ENCODE assay signal across 8 cellular contexts in the genomic region with DNA sequence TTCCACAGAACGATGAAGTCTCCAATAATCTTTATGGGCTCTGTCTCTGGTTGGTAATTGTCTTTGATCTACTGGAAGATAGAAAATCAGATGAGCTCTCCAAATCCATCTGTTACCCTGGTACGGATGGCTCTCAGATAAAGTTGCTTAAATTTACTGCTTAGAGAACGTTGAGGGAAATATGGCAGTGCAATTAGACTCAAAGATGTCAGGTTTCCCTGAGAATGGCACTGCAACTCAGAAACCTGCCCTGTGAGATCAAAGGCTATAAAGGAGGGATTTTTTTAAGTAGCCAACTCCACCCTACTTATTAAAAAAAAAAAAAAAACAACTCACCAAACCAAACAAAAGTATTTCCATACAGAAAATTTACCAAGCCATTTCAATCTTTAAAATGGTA. TPM values are rescaled to one million over a fixed set of nuclear protein-coding genes. Genes with fewer than 3 reads are reported as not detected.
A peak's percentile ranks its signal among the peaks of the same experiment; 100 is the strongest.
DNase-seq lines count a peak whose midpoint lies in the region; ATAC-seq, FAIRE-seq and TF ChIP-seq lines count a peak whose summit lies in the region.
"Had no signal": no experiment of that assay in that cellular context is flagged by ENCODE, and none has a peak within 500 bp of the region (broad histone marks: within the 10 kb centered on the region; RNA-seq: fewer than 3 reads in every experiment).

No MANE protein-coding gene starts in this region.

- 31 to 44% methylated on average over 3 of the region's 3 CpGs for WGBS in esophagus squamous epithelium, 2 donors

- peaks cover 37 to 57% of the 10 kb centered on the region in 2 donors for H3K4me1 Mint-ChIP-seq in stimulated activated naive B cell treated with anti-CD40 and anti-IgM and Interleukin-4, amounts not matched to agents 10 μg/mL and 1 μg/mL and 100 μg/mL, for 72 hours

- H3K4me3 Mint-ChIP-seq in stimulated activated naive B cell treated with anti-CD40 and anti-IgM and Interleukin-4, amounts not matched to agents 10 μg/mL and 1 μg/mL and 100 μg/mL, for 72 hours = peak overlapping the region; percentile 82 to 94

- H3K4me3 ChIP-seq in GM12875 (ENCODE audit: low read depth, low read length) (peak overlapping the region; percentile 28), esophagus squamous epithelium (peak overlapping the region in 1 of 4 donors; percentile 74)

- FAIRE-seq in H54 (lab: Jason Lieb, UNC) = no peak

- peaks cover 0 to 4% of the 10 kb centered on the region in 2 donors for H3K27me3 Mint-ChIP-seq in stimulated activated naive B cell treated with anti-CD40 and anti-IgM and Interleukin-4, amounts not matched to agents 10 μg/mL and 1 μg/mL and 100 μg/mL, for 72 hours

- TF ChIP-seq POLR2A in esophagus squamous epithelium (IDR thresholded peaks at IDR 0.05) = no peak
- no peak for TF ChIP-seq POLR2A in H54 (IDR thresholded peaks at IDR 0.05; ENCODE audit: low read depth, low read length)

- peak; percentile 17 for DNase-seq in SK-N-DZ (ENCODE audit: low spot score)
- no peak for DNase-seq in esophagus squamous epithelium (lab: John Stamatoyannopoulos, UW)
- DNase-seq in stimulated activated naive B cell treated with anti-CD40 and anti-IgM and Interleukin-4, amounts not matched to agents 10 μg/mL and 1 μg/mL and 100 μg/mL, for 72 hours = no peak
- DNase-seq in H54 (ENCODE audit: insufficient read length, low spot score) = no peak
- DNase-seq in GF-D8 (lab: John Stamatoyannopoulos, UW) = no peak
- no peak for DNase-seq in KG1 (lab: John Stamatoyannopoulos, UW)
- DNase-seq: NCI-H446 treated with DMSO at 0.1 percent for 48 hours had no signal

- H3K27me3 ChIP-seq in esophagus squamous epithelium = no peaks in the 10 kb centered on the region

- H3K9me3 Mint-ChIP-seq in stimulated activated naive B cell treated with anti-CD40 and anti-IgM and Interleukin-4, amounts not matched to agents 10 μg/mL and 1 μg/mL and 100 μg/mL, for 72 hours = no peaks in the 10 kb centered on the region

- ATAC-seq in stimulated activated naive B cell treated with anti-CD40 and anti-IgM and Interleukin-4, amounts not matched to agents 10 μg/mL and 1 μg/mL and 100 μg/mL, for 72 hours (replicated peaks) = no peak

- TF ChIP-seq CTCF in GM12875 (IDR thresholded peaks at IDR 0.05; ENCODE audit: borderline replicate concordance, insufficient read depth, low read depth, low read length) = no peak
- no peak for TF ChIP-seq CTCF in esophagus squamous epithelium (IDR thresholded peaks at IDR 0.05)

- peak overlapping the region; percentile 52 to 91 (median 84) for H3K27ac ChIP-seq in esophagus squamous epithelium

- no peaks in the 10 kb centered on the region for H3K9me3 ChIP-seq in esophagus squamous epithelium

- intact Hi-C loops in esophagus squamous epithelium (cut with DNase I) = no loop called here

- no peaks in the 10 kb centered on the region for H3K36me3 ChIP-seq in esophagus squamous epithelium

- peaks cover 34 to 40% of the 10 kb centered on the region in 2 donors for H3K36me3 Mint-ChIP-seq in stimulated activated naive B cell treated with anti-CD40 and anti-IgM and Interleukin-4, amounts not matched to agents 10 μg/mL and 1 μg/mL and 100 μg/mL, for 72 hours

- peaks cover 4 to 86% (median 31%) of the 10 kb centered on the region in 3 donors for H3K4me1 ChIP-seq in esophagus squamous epithelium

- peak overlapping the region; percentile 99 for H3K27ac Mint-ChIP-seq in stimulated activated naive B cell treated with anti-CD40 and anti-IgM and Interleukin-4, amounts not matched to agents 10 μg/mL and 1 μg/mL and 100 μg/mL, for 72 hours

RNA-seq across cellular contexts. Expression of a gene that starts 0.8 kb away (rescaled TPM):
- polyA plus RNA-seq in SK-N-DZ (2014; cell fraction: cytosol; rRNA removed) = not detected in 2 replicates
- polyA plus RNA-seq in SK-N-DZ (2014; cell fraction: nucleus; rRNA removed) = not detected in 2 replicates
- 1 to 10 TPM; 2.4 to 6.9 (median 6.0) TPM for total RNA-seq in esophagus squamous epithelium

RNA-seq across cellular contexts. Expression of a gene that starts 30.5 kb away (rescaled TPM):
- polyA plus RNA-seq in SK-N-DZ (2014; cell fraction: cytosol; rRNA removed) = 12.5 and 22.3 TPM in 2 replicates
- 11.2 and 11.9 TPM in 2 replicates for polyA plus RNA-seq in SK-N-DZ (2014; cell fraction: nucleus; rRNA removed)
- 10 to 100 TPM; 18.9 to 38.7 (median 26.4) TPM for total RNA-seq in esophagus squamous epithelium
